Comparison of ENCODE assay signal across 25 cellular contexts in genomic region chr4:26375589-26375988, GRCh38.
"Had no signal": no experiment of that assay in that cellular context is flagged by ENCODE, and none has a peak within 500 bp of the region (broad histone marks: within the 10 kb centered on the region; RNA-seq: fewer than 3 reads in every experiment).

No MANE protein-coding gene starts in this region.

- H3K36me3 ChIP-seq: ascending aorta, SJCRH30 had no signal

- H3K9me3 ChIP-seq: ascending aorta, body of pancreas, Peyer's patch, SJCRH30, SK-N-SH had no signal

- ATAC-seq: activated CD4-positive, alpha-beta T cell treated with anti-CD3 and anti-CD28 coated beads for 36 hours; activated CD8-positive, alpha-beta T cell treated with anti-CD3 and anti-CD28 coated beads, Interleukin-2, amount 10 ng/mL, durations not matched to agents 7 days and 5 days; body of pancreas had no signal

- H3K9me3 Mint-ChIP-seq: activated naive CD4-positive, alpha-beta T cell treated with anti-CD3 and anti-CD28 coated beads, Interleukin-2, amount 50 U/mL, for 24 hours had no signal

- DNase-seq: activated CD4-positive, alpha-beta T cell treated with anti-CD3 and anti-CD28 coated beads for 36 hours; activated CD8-positive, alpha-beta memory T cell treated with anti-CD3 and anti-CD28 coated beads, Interleukin-2, amount 50 U/mL, for 48 hours; activated CD8-positive, alpha-beta T cell treated with anti-CD3 and anti-CD28 coated beads, Interleukin-2, amount 10 ng/mL, durations not matched to agents 7 days and 5 days; activated effector memory CD4-positive, alpha-beta T cell treated with Interleukin-2 at 50 U/mL for 16 hours; activated naive CD4-positive, alpha-beta T cell; activated T-cell treated with anti-CD3 and anti-CD28 coated beads, Interleukin-2, amount 50 U/mL, for 1 hour; body of pancreas; KG1; NCI-H1092; NCI-H1417; NCI-H1694; NCI-H2029 treated with DMSO at 0.1 percent for 48 hours; NCI-H345; NCI-H510A; NCI-H69; NK-92 treated with Interleukin-12 subunit alpha and Interleukin-12 subunit beta, amount 100 ng/mL, for 24 hours; Peyer's patch; Right ventricle myocardium superior; SJCRH30; SK-N-SH; T-helper 1 cell had no signal

- H3K27me3 ChIP-seq: ascending aorta, body of pancreas, Peyer's patch, SJCRH30 had no signal

- H3K27me3 Mint-ChIP-seq: activated CD4-positive, alpha-beta T cell treated with anti-CD3 and anti-CD28 coated beads for 36 hours; activated naive CD4-positive, alpha-beta T cell treated with anti-CD3 and anti-CD28 coated beads, Interleukin-2, amount 50 U/mL, for 24 hours had no signal

- H3K4me3 ChIP-seq: ascending aorta, body of pancreas, Peyer's patch, SJCRH30 had no signal

- H3K27ac ChIP-seq: ascending aorta, body of pancreas, Peyer's patch, RWPE1, SJCRH30, VCaP had no signal

- H3K4me3 Mint-ChIP-seq: activated CD4-positive, alpha-beta T cell treated with anti-CD3 and anti-CD28 coated beads for 36 hours; activated CD8-positive, alpha-beta T cell treated with anti-CD3 and anti-CD28 coated beads, Interleukin-2, amount 10 ng/mL, durations not matched to agents 7 days and 5 days; activated naive CD4-positive, alpha-beta T cell treated with anti-CD3 and anti-CD28 coated beads, Interleukin-2, amount 50 U/mL, for 24 hours had no signal

- H3K27ac Mint-ChIP-seq: activated CD4-positive, alpha-beta T cell treated with anti-CD3 and anti-CD28 coated beads for 36 hours; activated CD8-positive, alpha-beta T cell treated with anti-CD3 and anti-CD28 coated beads, Interleukin-2, amount 10 ng/mL, durations not matched to agents 7 days and 5 days had no signal
